10 cellular contexts compared by ENCODE assay signal in genomic region chr3:140733623-140734022, GRCh38. TPM values are rescaled to one million over a fixed set of nuclear protein-coding genes. Genes with fewer than 3 reads are reported as not detected.
"Had no signal": no experiment of that assay in that cellular context is flagged by ENCODE, and none has a peak within 500 bp of the region (broad histone marks: within the 10 kb centered on the region; RNA-seq: fewer than 3 reads in every experiment).

No MANE protein-coding gene starts in this region.

- H3K4me3 Mint-ChIP-seq: HFFc6 had no signal

- H3K4me3 ChIP-seq: HAP-1, K562 had no signal

- DNase-seq: GOT3, H7, HFFc6, IMR-90, KG1 had no signal

- H3K9me3 ChIP-seq: HAP-1 had no signal

- ATAC-seq: HCT116, K562 had no signal

- H3K36me3 ChIP-seq: HAP-1 had no signal

- H3K27ac Mint-ChIP-seq: HFFc6 had no signal

- H3K4me1 ChIP-seq: HAP-1 had no signal

RNA-seq across cellular contexts. Expression of gene TRIM42, which starts 55.8 kb away (rescaled TPM):
- total RNA-seq: H4, H7, HFFc6, HT-29, IMR-90, K562 had no signal
- polyA plus RNA-seq: IMR-90, K562 had no signal
